ENCODE assay signal across 10 cellular contexts in the genomic region with DNA sequence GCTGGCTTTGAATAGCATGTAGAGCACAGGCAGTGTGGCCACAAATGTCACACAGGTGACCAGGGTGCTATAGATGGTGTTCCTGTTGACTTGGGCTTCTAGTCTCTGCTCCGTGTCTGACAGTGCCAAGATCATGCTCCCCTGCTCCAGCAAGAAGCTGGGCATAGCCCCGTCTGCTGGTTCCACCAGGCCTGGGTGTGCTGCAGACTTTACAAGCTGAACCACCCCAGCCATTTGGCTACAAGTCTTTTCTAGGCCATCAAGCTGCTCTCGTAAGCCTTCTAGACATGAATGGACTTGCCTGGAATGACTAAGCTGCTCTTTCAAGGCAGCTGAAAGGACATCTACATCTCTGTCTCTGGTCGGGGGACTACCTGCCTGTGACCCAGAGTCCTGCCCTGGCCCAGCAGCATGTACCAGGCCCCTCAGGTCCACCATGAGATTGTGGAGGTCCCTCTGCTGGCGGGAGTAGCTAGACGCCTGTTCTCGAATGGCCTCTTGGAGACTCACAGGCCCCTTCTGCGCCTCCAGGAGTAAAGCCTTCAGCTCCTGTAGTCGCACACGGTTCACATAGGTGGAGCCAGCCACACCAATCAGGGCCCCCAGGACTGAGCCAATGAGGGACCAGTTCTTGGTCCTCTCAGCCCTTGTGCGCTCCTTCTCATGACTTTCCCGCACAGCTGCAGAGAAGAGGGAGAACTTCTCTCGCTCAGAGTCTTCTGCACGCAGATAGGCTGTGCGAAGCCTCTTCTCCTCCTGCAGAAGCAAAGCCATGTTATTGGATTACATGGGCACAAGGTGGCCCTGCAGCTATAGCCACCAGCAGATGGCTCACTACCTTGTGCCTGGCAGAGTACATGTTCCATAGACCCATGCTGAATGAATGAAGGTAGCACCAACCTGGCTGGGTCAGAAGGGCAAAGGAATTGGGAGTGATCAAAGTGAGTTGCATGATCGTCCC. TPM values are rescaled to one million over a fixed set of nuclear protein-coding genes. Genes with fewer than 3 reads are reported as not detected.
DNase-seq lines count a peak whose midpoint lies in the region; ATAC-seq and TF ChIP-seq lines count a peak whose summit lies in the region.
"Had no signal": no experiment of that assay in that cellular context is flagged by ENCODE, and none has a peak within 500 bp of the region (broad histone marks: within the 10 kb centered on the region; RNA-seq: fewer than 3 reads in every experiment).

No MANE protein-coding gene starts in this region.

- H3K4me3 Mint-ChIP-seq in Caco-2 (ENCODE audit: unreplicated experiment): peak overlapping the region; percentile 78

- peaks cover 4% of the 10 kb centered on the region; the same call in 1 of the 2 replicates for H3K36me3 ChIP-seq in Caco-2 (ENCODE audit: control insufficient read depth, insufficient read depth, low read length)
- peaks cover 9 to 13% of the 10 kb centered on the region in 2 donors for H3K36me3 ChIP-seq in muscle layer of duodenum (ENCODE audit: control insufficient read depth in 1 of 2, insufficient read depth in 2 of 2, low read length in 2 of 2)

- H3K4me3 ChIP-seq in Caco-2 (ENCODE audit: low read depth, low read length): peak overlapping the region; percentile 57
- peak overlapping the region; percentile 43 for H3K4me3 ChIP-seq in coronary artery
- no peak overlapping the region for H3K4me3 ChIP-seq in muscle layer of duodenum (ENCODE audit: low read depth in 1 of 2, low read length in 2 of 2)

- POLR2A ChIA-PET in Caco-2 (lab: Charles Lee): interaction anchor here (0.5 to 2.3 kb wide), 3 partner anchors 14 to 244 kb away, joined by 6 to 20 read pairs (median 10); a partner anchor contains a TSS

- H3K4me1 ChIP-seq in Caco-2 (peaks cover 64% of the 10 kb centered on the region), muscle layer of duodenum (ENCODE audit: control insufficient read depth in 1 of 2, insufficient read depth in 2 of 2, low read length in 2 of 2) (peaks cover 19 to 33% of the 10 kb centered on the region in 2 donors)

- CTCF ChIA-PET in Caco-2 (lab: Charles Lee): interaction anchor here (0.6 to 6.2 kb wide), 7 partner anchors 14 to 164 kb away, joined by 3 to 405 read pairs (median 4); a partner anchor contains a TSS

- TF ChIP-seq CTCF in Caco-2 (IDR thresholded peaks at IDR 0.05; ENCODE audit: insufficient read depth in 1 of 2, low read depth in 1 of 2, low read length in 1 of 2, severe bottlenecking in 1 of 2, unreplicated experiment in 1 of 2) (peak in 1 of 2 experiments; percentile 27), coronary artery (IDR thresholded peaks at IDR 0.05) (no peak)

- intact Hi-C loops in Caco-2 (cut with micrococcal nuclease; ENCODE audit: unreplicated experiment): no loop called here

- H3K9me3 ChIP-seq in Caco-2: no peaks in the 10 kb centered on the region
- no peaks in the 10 kb centered on the region for H3K9me3 ChIP-seq in muscle layer of duodenum (ENCODE audit: control insufficient read depth in 1 of 2, low read length in 2 of 2)

- H3K27me3 ChIP-seq in Caco-2 (replicated peaks; ENCODE audit: control insufficient read depth, insufficient read depth, low read length) (no peaks in the 10 kb centered on the region), muscle layer of duodenum (ENCODE audit: low read depth, low read length) (no peaks in the 10 kb centered on the region)

- H3K27ac Mint-ChIP-seq in Caco-2 (ENCODE audit: unreplicated experiment): no peak overlapping the region
- H3K27ac Mint-ChIP-seq: natural killer cell had no signal

- H3K27ac ChIP-seq in coronary artery: peak overlapping the region; percentile 9 to 83
- peak overlapping the region; percentile 50 for H3K27ac ChIP-seq in muscle layer of duodenum (ENCODE audit: low read length)

- no TSS peak for BruUV-seq in Caco-2 (replicated peaks; lab: Mats Ljungman, UMichigan)

- DNase-seq in Caco-2 (peak; percentile 61 to 80), KBM-7 (peak; percentile 20), coronary artery (ENCODE audit: low spot score) (no peak), OCI-M2 (lab: John Stamatoyannopoulos, UW; ENCODE audit: unreplicated experiment) (no peak)
- DNase-seq: activated CD4-positive, alpha-beta T cell treated with anti-CD3 and anti-CD28 coated beads for 48 hours; natural killer cell had no signal

- H3K27me3 Mint-ChIP-seq in Caco-2 (ENCODE audit: insufficient read depth, unreplicated experiment): no peaks in the 10 kb centered on the region

- ATAC-seq in GM21786 (IDR thresholded peaks at IDR 0.05; ENCODE audit: unreplicated experiment): no peak
- no peak for ATAC-seq in GM18520 (IDR thresholded peaks at IDR 0.05; ENCODE audit: unreplicated experiment)
- no peak for ATAC-seq in HG03095 (IDR thresholded peaks at IDR 0.05; ENCODE audit: unreplicated experiment)
- ATAC-seq: natural killer cell had no signal

- no peaks in the 10 kb centered on the region for H3K9me3 Mint-ChIP-seq in Caco-2 (ENCODE audit: unreplicated experiment)
- H3K9me3 Mint-ChIP-seq: natural killer cell had no signal

- H3K4me1 Mint-ChIP-seq in Caco-2 (ENCODE audit: low read depth, unreplicated experiment): peaks cover 37% of the 10 kb centered on the region

- in situ Hi-C loops in KBM-7 (cut with MboI; ENCODE audit: low pct_unique_long_range_greater_than_20kb, low sequenced_read_pairs): no loop called here

- H3K36me3 Mint-ChIP-seq in Caco-2 (ENCODE audit: insufficient read depth, unreplicated experiment): peaks cover 60% of the 10 kb centered on the region
- H3K36me3 Mint-ChIP-seq: natural killer cell had no signal

RNA-seq across cellular contexts. Expression of a gene that starts 2.8 kb away (rescaled TPM):
- 149 and 164 TPM in 2 replicates for total RNA-seq in Caco-2 (2022)

RNA-seq across cellular contexts. Expression of a gene that starts 7.2 kb away (rescaled TPM):
- 48.9 and 59.5 TPM in 2 replicates for total RNA-seq in Caco-2 (2022)

RNA-seq across cellular contexts. Expression of a gene that starts 7.4 kb away (rescaled TPM):
- 205 and 227 TPM in 2 replicates for total RNA-seq in Caco-2 (2022)

RNA-seq across cellular contexts. Expression of a gene that starts 13.8 kb away (rescaled TPM):
- 14.4 and 15.9 TPM in 2 replicates for total RNA-seq in Caco-2 (2022)

Comparison
In these comparisons a context has a peak if more than half of its experiments do, and no peak if none do; other contexts are left out.
1. DNase-seq: peak in Caco-2 (2 of 2) and KBM-7 (single experiment); none in coronary artery (single experiment) and OCI-M2 (single experiment).
2. H3K4me3 ChIP-seq: peak in Caco-2 (single experiment) and coronary artery (single experiment); none in muscle layer of duodenum (0 of 2).